Comparison of ENCODE assay signal across 30 cellular contexts in genomic region chr17:55171634-55172328, GRCh38.
DNase-seq lines count a peak whose midpoint lies in the region; ATAC-seq and TF ChIP-seq lines count a peak whose summit lies in the region.
"Had no signal": no experiment of that assay in that cellular context is flagged by ENCODE, and none has a peak within 500 bp of the region (broad histone marks: within the 10 kb centered on the region; RNA-seq: fewer than 3 reads in every experiment).

No MANE protein-coding gene starts in this region.

- H3K4me1 Mint-ChIP-seq in activated CD4-positive, alpha-beta T cell treated with anti-CD3 and anti-CD28 coated beads, Interleukin-2, amount 10 ng/mL, durations not matched to agents 24 days and 14 days, result no peaks in the 10 kb centered on the region
- H3K4me1 Mint-ChIP-seq: activated naive CD8-positive, alpha-beta T cell treated with anti-CD3 and anti-CD28 coated beads for 36 hours; GM23338 had no signal

- no peak overlapping the region for H3K4me3 ChIP-seq in OCI-LY3 (ENCODE audit: low read length)
- H3K4me3 ChIP-seq: GM23338, left ventricle myocardium inferior, vagina had no signal

- H3K4me2 ChIP-seq in OCI-LY3 (ENCODE audit: low read length), result peak overlapping the region; percentile 40
- H3K4me2 ChIP-seq: GM23338 had no signal

- peaks cover 15% of the 10 kb centered on the region for H3K36me3 ChIP-seq in OCI-LY3 (replicated peaks; ENCODE audit: low read depth, low read length)
- H3K36me3 ChIP-seq: vagina had no signal

- no peak overlapping the region for H3K4me3 Mint-ChIP-seq in activated CD4-positive, alpha-beta T cell treated with anti-CD3 and anti-CD28 coated beads, Interleukin-2, amount 10 ng/mL, durations not matched to agents 24 days and 14 days
- H3K4me3 Mint-ChIP-seq: activated CD8-positive, alpha-beta T cell treated with anti-CD3 and anti-CD28 coated beads for 36 hours; activated naive CD8-positive, alpha-beta T cell treated with anti-CD3 and anti-CD28 coated beads for 36 hours; CD14-positive monocyte; GM23338; HFFc6 had no signal

- 0 out of 2 replicates have a peak overlapping the region, but pooled peaks have one; percentile 6 for H3K9ac ChIP-seq in OCI-LY3 (ENCODE audit: low read length)

- peak overlapping the region; percentile 39 for H3K27ac ChIP-seq in OCI-LY3 (ENCODE audit: low read length)
- no peak overlapping the region for H3K27ac ChIP-seq in substantia nigra (ENCODE audit: low read depth, low read length, poor library complexity, severe bottlenecking)
- H3K27ac ChIP-seq: 22Rv1, left ventricle myocardium inferior, RWPE1, vagina had no signal

- peak; percentile 22 for DNase-seq in activated CD4-positive, alpha-beta T cell treated with anti-CD3 and anti-CD28 coated beads, Interleukin-2, amount 10 ng/mL, durations not matched to agents 24 days and 14 days
- no peak for DNase-seq in activated CD4-positive, alpha-beta T cell treated with anti-CD3 and anti-CD28 coated beads for 1 hour
- DNase-seq in kidney tubule cell (ENCODE audit: low spot score) (peak; percentile 34), substantia nigra (lab: John Stamatoyannopoulos, UW) (no peak)
- DNase-seq in stimulated activated CD4-positive, alpha-beta T cell treated with anti-CD3 and anti-CD28 coated beads, Interleukin-4, amount 100 ng/mL, for 4 hours, result no peak
- DNase-seq: activated CD8-positive, alpha-beta T cell treated with anti-CD3 and anti-CD28 coated beads for 36 hours; activated effector memory CD4-positive, alpha-beta T cell treated with Interleukin-2 at 50 U/mL for 16 hours; activated naive CD8-positive, alpha-beta T cell treated with anti-CD3 and anti-CD28 coated beads for 36 hours; aorta; central memory CD4-positive, alpha-beta T cell; dermis blood vessel endothelial cell; HFFc6; hypothalamus; KG1; left ventricle myocardium inferior; NCI-H1417 treated with DMSO at 0.1 percent for 48 hours; NCI-H2107; NCI-H446; NCI-H774; stimulated activated naive CD8-positive, alpha-beta T cell treated with anti-CD3 and anti-CD28 coated beads, Interleukin-15, Interleukin-2, amounts not matched to agents 100 U/mL and 50 U/mL, for 24 hours had no signal

- no peak for TF ChIP-seq CTCF in OCI-LY3 (IDR thresholded peaks at IDR 0.05; ENCODE audit: low read depth, low read length)

- H3K27ac Mint-ChIP-seq in activated CD4-positive, alpha-beta T cell treated with anti-CD3 and anti-CD28 coated beads, Interleukin-2, amount 10 ng/mL, durations not matched to agents 24 days and 14 days, result no peak overlapping the region
- H3K27ac Mint-ChIP-seq: activated CD8-positive, alpha-beta T cell treated with anti-CD3 and anti-CD28 coated beads for 36 hours; activated naive CD8-positive, alpha-beta T cell treated with anti-CD3 and anti-CD28 coated beads for 36 hours; CD14-positive monocyte; GM23338; HFFc6 had no signal

- H3K79me2 ChIP-seq in OCI-LY3 (ENCODE audit: low read length), result no peaks in the 10 kb centered on the region

- no peaks in the 10 kb centered on the region for H3K36me3 Mint-ChIP-seq in activated CD4-positive, alpha-beta T cell treated with anti-CD3 and anti-CD28 coated beads, Interleukin-2, amount 10 ng/mL, durations not matched to agents 24 days and 14 days (ENCODE audit: low read depth)
- H3K36me3 Mint-ChIP-seq: CD14-positive monocyte had no signal

- peaks cover 76% of the 10 kb centered on the region for H3K4me1 ChIP-seq in OCI-LY3 (ENCODE audit: low read length)
- H3K4me1 ChIP-seq: left ventricle myocardium inferior, vagina had no signal

- H3K27me3 Mint-ChIP-seq in activated CD4-positive, alpha-beta T cell treated with anti-CD3 and anti-CD28 coated beads, Interleukin-2, amount 10 ng/mL, durations not matched to agents 24 days and 14 days, result no peaks in the 10 kb centered on the region
- H3K27me3 Mint-ChIP-seq: activated CD8-positive, alpha-beta T cell treated with anti-CD3 and anti-CD28 coated beads for 36 hours; activated naive CD8-positive, alpha-beta T cell treated with anti-CD3 and anti-CD28 coated beads for 36 hours had no signal

- intact Hi-C loops in activated CD4-positive, alpha-beta T cell treated with anti-CD3 and anti-CD28 coated beads, Interleukin-2, amount 10 ng/mL, durations not matched to agents 24 days and 14 days (cut with micrococcal nuclease), result no loop called here

- H4K20me1 ChIP-seq in OCI-LY3 (ENCODE audit: insufficient read depth, low read length), result no peaks in the 10 kb centered on the region

- no peaks in the 10 kb centered on the region for H3K27me3 ChIP-seq in OCI-LY3 (ENCODE audit: low read depth, low read length)
- H3K27me3 ChIP-seq: vagina had no signal

- no peaks in the 10 kb centered on the region for H3K9me3 Mint-ChIP-seq in activated CD4-positive, alpha-beta T cell treated with anti-CD3 and anti-CD28 coated beads, Interleukin-2, amount 10 ng/mL, durations not matched to agents 24 days and 14 days

- 0 out of 2 replicates have a peak, but pooled peaks cover 6% of the 10 kb centered on the region for H3K9me3 ChIP-seq in OCI-LY3 (ENCODE audit: insufficient read depth, low read length)

- H2AFZ ChIP-seq in OCI-LY3 (ENCODE audit: low read depth, low read length), result no peak overlapping the region
- H2AFZ ChIP-seq: GM23338 had no signal

- ATAC-seq in HG02798 (IDR thresholded peaks at IDR 0.05; ENCODE audit: poor library complexity, unreplicated experiment) (peak; percentile 32), GM21447 (IDR thresholded peaks at IDR 0.05; ENCODE audit: unreplicated experiment) (no peak)
- ATAC-seq: activated CD4-positive, CD25-positive, alpha-beta regulatory T cell treated with anti-CD3 and anti-CD28 coated beads, Interleukin-2, amount 50 U/mL, for 24 hours; activated CD8-positive, alpha-beta T cell treated with anti-CD3 and anti-CD28 coated beads for 36 hours; GM23338; sciatic nerve; stimulated activated naive CD8-positive, alpha-beta T cell treated with anti-CD3 and anti-CD28 coated beads, Interleukin-15, Interleukin-2, amounts not matched to agents 100 U/mL and 50 U/mL, for 24 hours had no signal

Comparison
In these comparisons a context has a peak if more than half of its experiments do, and no peak if none do; other contexts are left out.
1. DNase-seq: peak in activated CD4-positive, alpha-beta T cell treated with anti-CD3 and anti-CD28 coated beads, Interleukin-2, amount 10 ng/mL, durations not matched to agents 24 days and 14 days (single experiment) and kidney tubule cell (single experiment); none in activated CD4-positive, alpha-beta T cell treated with anti-CD3 and anti-CD28 coated beads for 1 hour (single experiment), substantia nigra (0 of 49) and stimulated activated CD4-positive, alpha-beta T cell treated with anti-CD3 and anti-CD28 coated beads, Interleukin-4, amount 100 ng/mL, for 4 hours (0 of 2).